ENCODE assay signal across 34 cellular contexts in genomic region chr1:17736625-17737024, GRCh38. TPM values are rescaled to one million over a fixed set of nuclear protein-coding genes. Genes with fewer than 3 reads are reported as not detected.
"Had no signal": no experiment of that assay in that cellular context is flagged by ENCODE, and none has a peak within 500 bp of the region (broad histone marks: within the 10 kb centered on the region; RNA-seq: fewer than 3 reads in every experiment).

No MANE protein-coding gene starts in this region.

- H3K27ac Mint-ChIP-seq: activated CD4-positive, alpha-beta memory T cell treated with anti-CD3 and anti-CD28 coated beads for 36 hours; activated CD8-positive, alpha-beta memory T cell treated with anti-CD3 and anti-CD28 coated beads, Interleukin-2, amount 10 ng/mL, durations not matched to agents 7 days and 5 days; activated naive CD4-positive, alpha-beta T cell treated with anti-CD3 and anti-CD28 coated beads, Interleukin-2, amount 10 ng/mL, durations not matched to agents 7 days and 5 days; activated naive CD8-positive, alpha-beta T cell; activated naive CD8-positive, alpha-beta T cell treated with anti-CD3 and anti-CD28 coated beads, Interleukin-2, amount 50 U/mL, for 24 hours; WTC11 had no signal

- ATAC-seq: activated CD8-positive, alpha-beta memory T cell treated with anti-CD3 and anti-CD28 coated beads, Interleukin-2, amount 10 ng/mL, durations not matched to agents 7 days and 5 days; activated naive CD8-positive, alpha-beta T cell treated with anti-CD3 and anti-CD28 coated beads, Interleukin-2, amount 50 U/mL, for 24 hours; PC-3; Right ventricle myocardium inferior; WTC11 had no signal

- H3K27ac ChIP-seq: Peyer's patch, RWPE1 had no signal

- H3K36me3 Mint-ChIP-seq: activated CD4-positive, alpha-beta memory T cell treated with anti-CD3 and anti-CD28 coated beads for 36 hours; activated CD8-positive, alpha-beta memory T cell treated with anti-CD3 and anti-CD28 coated beads, Interleukin-2, amount 10 ng/mL, durations not matched to agents 7 days and 5 days; activated naive CD4-positive, alpha-beta T cell treated with anti-CD3 and anti-CD28 coated beads, Interleukin-2, amount 10 ng/mL, durations not matched to agents 7 days and 5 days; activated naive CD8-positive, alpha-beta T cell; brain; WTC11 had no signal

- H3K4me3 ChIP-seq: Peyer's patch had no signal

- H3K4me3 Mint-ChIP-seq: activated CD4-positive, alpha-beta memory T cell treated with anti-CD3 and anti-CD28 coated beads for 36 hours; activated CD8-positive, alpha-beta memory T cell treated with anti-CD3 and anti-CD28 coated beads, Interleukin-2, amount 10 ng/mL, durations not matched to agents 7 days and 5 days; activated naive CD4-positive, alpha-beta T cell treated with anti-CD3 and anti-CD28 coated beads, Interleukin-2, amount 10 ng/mL, durations not matched to agents 7 days and 5 days; activated naive CD8-positive, alpha-beta T cell; activated naive CD8-positive, alpha-beta T cell treated with anti-CD3 and anti-CD28 coated beads, Interleukin-2, amount 50 U/mL, for 24 hours; brain; WTC11 had no signal

- H3K9me3 ChIP-seq: Peyer's patch had no signal

- DNase-seq: activated CD4-positive, alpha-beta memory T cell treated with anti-CD3 and anti-CD28 coated beads for 36 hours; activated CD4-positive, alpha-beta T cell treated with anti-CD3 and anti-CD28 coated beads for 4 hours; activated CD4-positive, alpha-beta T cell treated with anti-CD3 and anti-CD28 coated beads, Interleukin-2, amount 50 U/mL, for 1 hour; activated CD4-positive, CD25-positive, alpha-beta regulatory T cell treated with anti-CD3 and anti-CD28 coated beads, Interleukin-2, amount 50 U/mL, for 72 hours; activated CD8-positive, alpha-beta memory T cell treated with anti-CD3 and anti-CD28 coated beads for 24 hours; activated CD8-positive, alpha-beta memory T cell treated with anti-CD3 and anti-CD28 coated beads, Interleukin-2, amount 10 ng/mL, durations not matched to agents 7 days and 5 days; activated CD8-positive, alpha-beta memory T cell treated with anti-CD3 and anti-CD28 coated beads, Interleukin-2, amount 50 U/mL, for 48 hours; activated effector memory CD4-positive, alpha-beta T cell treated with Interleukin-2 at 50 U/mL for 16 hours; activated naive CD4-positive, alpha-beta T cell treated with anti-CD3 and anti-CD28 coated beads, Interleukin-2, amount 10 ng/mL, durations not matched to agents 7 days and 5 days; activated naive CD8-positive, alpha-beta T cell treated with anti-CD3 and anti-CD28 coated beads, Interleukin-2, amount 50 U/mL, for 24 hours; activated T-cell treated with anti-CD3 and anti-CD28 coated beads, Interleukin-2, amount 50 U/mL, for 48 hours; anterior cingulate cortex; caudate nucleus; cerebellar nuclear complex; Karpas-422; KBM-7; NCI-H1105; NCI-H1417 treated with DMSO at 0.1 percent for 48 hours; NCI-H187 treated with DMSO at 0.1 percent for 48 hours; NCI-H2081; NCI-H2171 treated with DMSO at 0.1 percent for 48 hours; NCI-H524 treated with DMSO at 0.1 percent for 48 hours; PC-3; Peyer's patch; SIG-M5 had no signal

- H3K27me3 Mint-ChIP-seq: activated naive CD4-positive, alpha-beta T cell treated with anti-CD3 and anti-CD28 coated beads, Interleukin-2, amount 10 ng/mL, durations not matched to agents 7 days and 5 days; brain had no signal

- H3K36me3 ChIP-seq: Peyer's patch had no signal

- H3K27me3 ChIP-seq: Peyer's patch had no signal

- H3K9me3 Mint-ChIP-seq: activated CD4-positive, alpha-beta memory T cell treated with anti-CD3 and anti-CD28 coated beads for 36 hours; activated naive CD4-positive, alpha-beta T cell treated with anti-CD3 and anti-CD28 coated beads, Interleukin-2, amount 10 ng/mL, durations not matched to agents 7 days and 5 days; activated naive CD8-positive, alpha-beta T cell treated with anti-CD3 and anti-CD28 coated beads, Interleukin-2, amount 50 U/mL, for 24 hours; brain; WTC11 had no signal

- H3K4me1 Mint-ChIP-seq: activated CD8-positive, alpha-beta memory T cell treated with anti-CD3 and anti-CD28 coated beads, Interleukin-2, amount 10 ng/mL, durations not matched to agents 7 days and 5 days; activated naive CD4-positive, alpha-beta T cell treated with anti-CD3 and anti-CD28 coated beads, Interleukin-2, amount 10 ng/mL, durations not matched to agents 7 days and 5 days; activated naive CD8-positive, alpha-beta T cell treated with anti-CD3 and anti-CD28 coated beads, Interleukin-2, amount 50 U/mL, for 24 hours; brain had no signal

- H3K4me1 ChIP-seq: Peyer's patch had no signal

RNA-seq across cellular contexts. Expression of gene ACTL8, which starts 18.5 kb away (rescaled TPM):
- total RNA-seq: activated CD4-positive, alpha-beta memory T cell treated with anti-CD3 and anti-CD28 coated beads for 36 hours; activated CD8-positive, alpha-beta memory T cell treated with anti-CD3 and anti-CD28 coated beads, Interleukin-2, amount 10 ng/mL, durations not matched to agents 7 days and 5 days; bronchial epithelial cell; NCI-H460; PC-3; Peyer's patch; Right ventricle myocardium inferior; T-helper 1 cell treated with Interleukin-12 subunit alpha and Interleukin-12 subunit beta and Interleukin-4 antibody, amounts not matched to agents 30 ng/mL and 1 ng/mL, for 36 hours; T-helper 2 cell treated with Interferon-gamma antibody and Interleukin-4, amounts not matched to agents 100 ng/mL and 5 ng/mL, for 36 hours had no signal
